ENCODE assay signal across 23 cellular contexts in the genomic region with DNA sequence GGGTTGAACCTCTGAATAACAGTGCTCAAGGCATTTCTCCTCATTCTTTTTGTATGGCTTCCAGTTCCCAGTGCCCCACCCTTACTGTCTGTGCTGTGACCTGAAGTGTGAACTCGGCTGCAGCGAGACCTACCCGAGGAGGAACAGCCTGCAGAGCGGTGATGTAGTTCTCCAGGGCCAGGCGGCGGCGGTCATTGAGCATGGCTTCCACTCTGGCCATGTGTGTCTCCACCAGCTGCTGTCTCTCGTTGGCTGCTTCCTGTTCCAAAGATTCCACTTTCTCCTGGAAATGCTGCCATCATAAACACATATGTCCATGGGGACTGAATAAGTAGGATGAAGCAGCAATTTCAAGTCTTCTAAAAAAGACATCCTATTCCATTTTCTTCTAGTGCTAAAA.
A peak's percentile ranks its signal among the peaks of the same experiment; 100 is the strongest.
DNase-seq lines count a peak whose midpoint lies in the region; ATAC-seq and TF ChIP-seq lines count a peak whose summit lies in the region.
"Had no signal": no experiment of that assay in that cellular context is flagged by ENCODE, and none has a peak within 500 bp of the region (broad histone marks: within the 10 kb centered on the region; RNA-seq: fewer than 3 reads in every experiment).

No MANE protein-coding gene starts in this region.

- no peak overlapping the region for H3K4ac ChIP-seq in mesenchymal stem cell (ENCODE audit: low read depth in 1 of 2, low read length in 2 of 2)

- no peaks in the 10 kb centered on the region for H3K27me3 ChIP-seq in mesenchymal stem cell (ENCODE audit: control insufficient read depth in 1 of 2, insufficient read depth in 1 of 2, low read length in 2 of 2)
- H3K27me3 ChIP-seq in thymus (ENCODE audit: control insufficient read depth, insufficient read depth): no peaks in the 10 kb centered on the region
- no peaks in the 10 kb centered on the region for H3K27me3 ChIP-seq in stomach
- H3K27me3 ChIP-seq: BE2C, SJSA1 had no signal

- no peak for TF ChIP-seq POLR2A in stomach (IDR thresholded peaks at IDR 0.05)

- no peak overlapping the region for H2BK120ac ChIP-seq in mesenchymal stem cell (ENCODE audit: low read depth, low read length)

- H2BK15ac ChIP-seq in mesenchymal stem cell (ENCODE audit: low read depth, poor library complexity, severe bottlenecking): no peak overlapping the region

- peak overlapping the region; percentile 10 for H4K8ac ChIP-seq in mesenchymal stem cell (ENCODE audit: low read length)

- over 99% methylated on average over 8 of the region's 8 CpGs for WGBS in mesenchymal stem cell
- WGBS in thymus: 98% methylated on average over 8 of the region's 8 CpGs
- 90 to 98% (median 94%) methylated on average over 5 to 8 of the region's 8 CpGs for WGBS in stomach, 5 donors

- H3K4me1 ChIP-seq in mesenchymal stem cell (ENCODE audit: control insufficient read depth, insufficient read depth, low read depth, low read length) (peaks cover 1% of the 10 kb centered on the region), thymus (ENCODE audit: control insufficient read depth, insufficient read depth, low read length) (no peaks in the 10 kb centered on the region), stomach (peaks cover 0 to 3% (median 0%) of the 10 kb centered on the region in 4 donors)
- H3K4me1 ChIP-seq: BE2C, SJSA1 had no signal

- H3K36me3 ChIP-seq in mesenchymal stem cell (ENCODE audit: control insufficient read depth in 1 of 2, insufficient read depth in 2 of 2, low read depth in 1 of 2, low read length in 2 of 2) (peaks cover 16 to 91% of the 10 kb centered on the region in 2 experiments), thymus (ENCODE audit: control insufficient read depth, insufficient read depth) (peaks cover 15% of the 10 kb centered on the region), stomach (peaks cover 27 to 75% (median 66%) of the 10 kb centered on the region in 4 donors)

- no peak overlapping the region for H3K9ac ChIP-seq in mesenchymal stem cell (ENCODE audit: low read length)
- H3K9ac ChIP-seq: GM23248 had no signal

- no peak overlapping the region for H2BK12ac ChIP-seq in mesenchymal stem cell (ENCODE audit: low read length in 2 of 2)

- no peak overlapping the region for H3K18ac ChIP-seq in mesenchymal stem cell (ENCODE audit: low read depth in 1 of 2, low read length in 2 of 2)

- peaks cover 19% of the 10 kb centered on the region for H3K79me1 ChIP-seq in mesenchymal stem cell (replicated peaks; ENCODE audit: low read length, poor library complexity, severe bottlenecking)

- DNase-seq in Right ventricle myocardium superior (peak; percentile 75), cardiac septum (ENCODE audit: low spot score) (no peak), left cardiac atrium (peak; percentile 29), mesenchymal stem cell (no peak), stomach (no peak), pons (ENCODE audit: low spot score) (no peak)
- DNase-seq: 8988T, ACHN, BE2C, Calu3, DND-41, GM23248, H7, KBM-7, NCI-H1105 treated with DMSO at 0.1 percent for 48 hours, NCI-H146, NCI-H1930, NCI-H2107, NCI-H524, NCI-H748 treated with DMSO at 0.1 percent for 48 hours had no signal

- no peak overlapping the region for H3K4me2 ChIP-seq in mesenchymal stem cell (ENCODE audit: low read length, poor library complexity, severe bottlenecking)

- no peak overlapping the region for H4K91ac ChIP-seq in mesenchymal stem cell (ENCODE audit: low read length)

- H2AFZ ChIP-seq in mesenchymal stem cell (ENCODE audit: low read depth, low read length): no peak overlapping the region
- H2AFZ ChIP-seq: GM23248 had no signal

- no peak for TF ChIP-seq CTCF in stomach (IDR thresholded peaks at IDR 0.05)

- no peak overlapping the region for H3K23ac ChIP-seq in mesenchymal stem cell (ENCODE audit: low read length in 2 of 2)

- H2BK5ac ChIP-seq in mesenchymal stem cell (ENCODE audit: low read depth, low read length, poor library complexity, severe bottlenecking): no peak overlapping the region

- intact Hi-C loops in Right ventricle myocardium superior (cut with DNase I) (no loop called here), cardiac septum (cut with DNase I) (no loop called here), left cardiac atrium (cut with DNase I) (no loop called here), stomach (cut with DNase I; ENCODE audit: low total_unique reads) (no loop called here)

- H2AK5ac ChIP-seq in mesenchymal stem cell (ENCODE audit: low read length, severe bottlenecking): no peak overlapping the region

- H3K14ac ChIP-seq in mesenchymal stem cell (ENCODE audit: low read length in 2 of 2): no peak overlapping the region

- H3K9me3 ChIP-seq in mesenchymal stem cell (ENCODE audit: control insufficient read depth, low read length) (no peaks in the 10 kb centered on the region), thymus (ENCODE audit: control insufficient read depth) (no peaks in the 10 kb centered on the region), stomach (no peaks in the 10 kb centered on the region)
- H3K9me3 ChIP-seq: BE2C had no signal

- H3K27ac ChIP-seq in mesenchymal stem cell (ENCODE audit: low read length, poor library complexity, severe bottlenecking) (no peak overlapping the region), thymus (ENCODE audit: low read depth) (peak overlapping the region; percentile 18), stomach (no peak overlapping the region)
- H3K27ac ChIP-seq: GM23248, SJSA1 had no signal

- ATAC-seq in Right ventricle myocardium superior (ENCODE audit: poor library complexity) (peak; percentile 91), left cardiac atrium (peak; percentile 21 to 92), GM21576 (IDR thresholded peaks at IDR 0.05; ENCODE audit: unreplicated experiment) (no peak)

- no peak for TF ChIP-seq EP300 in stomach (IDR thresholded peaks at IDR 0.05)

- H3K4me3 ChIP-seq in mesenchymal stem cell (ENCODE audit: insufficient read depth in 1 of 2, low read depth in 1 of 2, low read length in 2 of 2): no peak overlapping the region
- H3K4me3 ChIP-seq in thymus (ENCODE audit: low read length): no peak overlapping the region
- H3K4me3 ChIP-seq in stomach: no peak overlapping the region
- H3K4me3 ChIP-seq: GM23248, SJSA1 had no signal

Comparison
In these comparisons a context has a peak if more than half of its experiments do, and no peak if none do; other contexts are left out.
1. DNase-seq: peak in Right ventricle myocardium superior (single experiment) and left cardiac atrium (single experiment); none in cardiac septum (single experiment), mesenchymal stem cell (single experiment), stomach (single experiment) and pons (single experiment).